In genomic region chr7:133916621-133917020, GRCh38 we compare ENCODE assay signal across 5 cellular contexts.
"Had no signal": no experiment of that assay in that cellular context is flagged by ENCODE, and none has a peak within 500 bp of the region (broad histone marks: within the 10 kb centered on the region; RNA-seq: fewer than 3 reads in every experiment).

No MANE protein-coding gene starts in this region.

- H3K9ac ChIP-seq: KMS-11 had no signal

- H3K27ac ChIP-seq: HL-60, KMS-11 had no signal

- H3K4me2 ChIP-seq: KMS-11 had no signal

- FAIRE-seq: HTR-8/SVneo had no signal

- DNase-seq: KBM-7, KG1 had no signal
